Comparison of ENCODE assay signal across 29 cellular contexts in the genomic region with DNA sequence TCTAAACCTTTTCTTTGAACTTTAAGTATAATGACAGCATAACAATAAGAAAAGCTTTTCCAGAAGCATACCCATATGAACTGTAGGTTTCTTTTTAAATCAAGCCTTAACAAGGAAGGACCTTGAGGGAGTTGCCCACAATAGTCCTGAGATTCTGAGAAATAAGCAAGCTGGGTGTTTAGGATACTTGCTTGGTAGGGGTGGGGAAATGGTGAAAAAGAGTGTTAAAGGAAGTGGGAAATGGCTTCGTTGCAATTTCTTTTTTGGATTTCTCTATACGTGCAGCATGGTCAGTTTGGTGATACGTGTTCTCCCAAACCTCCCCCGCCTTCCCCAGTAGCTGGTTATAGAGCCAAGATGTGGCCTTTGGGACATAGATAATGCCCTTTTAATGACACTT.
"Had no signal": no experiment of that assay in that cellular context is flagged by ENCODE, and none has a peak within 500 bp of the region (broad histone marks: within the 10 kb centered on the region; RNA-seq: fewer than 3 reads in every experiment).

No MANE protein-coding gene starts in this region.

- H3K4me2 ChIP-seq: SK-N-SH had no signal

- H3K27me3 Mint-ChIP-seq: activated CD8-positive, alpha-beta T cell treated with anti-CD3 and anti-CD28 coated beads for 36 hours; activated naive CD8-positive, alpha-beta T cell treated with anti-CD3 and anti-CD28 coated beads, Interleukin-2, amount 50 U/mL, for 24 hours had no signal

- H3K27ac Mint-ChIP-seq: activated CD8-positive, alpha-beta T cell treated with anti-CD3 and anti-CD28 coated beads for 36 hours; activated naive CD4-positive, alpha-beta T cell treated with anti-CD3 and anti-CD28 coated beads, Interleukin-2, amount 50 U/mL, for 72 hours; activated naive CD8-positive, alpha-beta T cell treated with anti-CD3 and anti-CD28 coated beads, Interleukin-2, amount 50 U/mL, for 24 hours had no signal

- ATAC-seq: activated CD4-positive, CD25-positive, alpha-beta regulatory T cell treated with anti-CD3 and anti-CD28 coated beads, Interleukin-2, amount 50 U/mL, for 24 hours; activated CD8-positive, alpha-beta T cell treated with anti-CD3 and anti-CD28 coated beads for 36 hours; activated naive CD4-positive, alpha-beta T cell treated with anti-CD3 and anti-CD28 coated beads, Interleukin-2, amount 50 U/mL, for 72 hours; activated naive CD8-positive, alpha-beta T cell treated with anti-CD3 and anti-CD28 coated beads, Interleukin-2, amount 50 U/mL, for 24 hours; activated T-cell treated with anti-CD3 and anti-CD28 coated beads, Interleukin-2, amount 50 U/mL, for 72 hours; body of pancreas had no signal

- H3K9ac ChIP-seq: SK-N-SH had no signal

- FAIRE-seq: bronchial epithelial cell had no signal

- H3K27ac ChIP-seq: ascending aorta, body of pancreas, Peyer's patch, RWPE1, SJCRH30 had no signal

- H3K9me3 Mint-ChIP-seq: activated CD8-positive, alpha-beta T cell treated with anti-CD3 and anti-CD28 coated beads for 36 hours; activated naive CD4-positive, alpha-beta T cell treated with anti-CD3 and anti-CD28 coated beads, Interleukin-2, amount 50 U/mL, for 72 hours; activated naive CD8-positive, alpha-beta T cell treated with anti-CD3 and anti-CD28 coated beads, Interleukin-2, amount 50 U/mL, for 24 hours; activated T-cell treated with anti-CD3 and anti-CD28 coated beads, Interleukin-2, amount 50 U/mL, for 72 hours had no signal

- H3K27me3 ChIP-seq: ascending aorta, body of pancreas, Peyer's patch, SJCRH30 had no signal

- DNase-seq: activated CD4-positive, alpha-beta T cell treated with anti-CD3 and anti-CD28 coated beads for 4 hours; activated CD8-positive, alpha-beta memory T cell treated with anti-CD3 and anti-CD28 coated beads, Interleukin-2, amount 50 U/mL, for 4 hours; activated CD8-positive, alpha-beta T cell treated with anti-CD3 and anti-CD28 coated beads for 36 hours; activated effector memory CD4-positive, alpha-beta T cell treated with anti-CD3 and anti-CD28 coated beads, Interleukin-2, amount 50 U/mL, for 16 hours; activated naive CD4-positive, alpha-beta T cell treated with Interleukin-2 at 50 U/mL for 16 hours; activated naive CD8-positive, alpha-beta T cell treated with anti-CD3 and anti-CD28 coated beads, Interleukin-2, amount 50 U/mL, for 24 hours; activated T-cell treated with anti-CD3 and anti-CD28 coated beads, Interleukin-2, amount 50 U/mL, for 72 hours; amniotic stem cell; body of pancreas; central memory CD4-positive, alpha-beta T cell; Kasumi-1; NCI-H1092; NCI-H1417; NCI-H1930; NCI-H2171 treated with DMSO at 0.1 percent for 48 hours; NCI-H226; NCI-H526; NCI-H774; NK-92 treated with Interleukin-12 subunit alpha and Interleukin-12 subunit beta, amount 100 ng/mL, for 24 hours; Peyer's patch; Right ventricle myocardium superior; SJCRH30; SK-N-SH; T-helper 1 cell had no signal

- H3K36me3 ChIP-seq: SJCRH30 had no signal

- H3K4me3 ChIP-seq: ascending aorta, body of pancreas, Peyer's patch, SJCRH30 had no signal

- H3K4me3 Mint-ChIP-seq: activated CD8-positive, alpha-beta T cell treated with anti-CD3 and anti-CD28 coated beads for 36 hours; activated naive CD8-positive, alpha-beta T cell treated with anti-CD3 and anti-CD28 coated beads, Interleukin-2, amount 50 U/mL, for 24 hours; activated T-cell treated with anti-CD3 and anti-CD28 coated beads, Interleukin-2, amount 50 U/mL, for 72 hours had no signal

- H3K9me3 ChIP-seq: ascending aorta, body of pancreas, Peyer's patch, SJCRH30, SK-N-SH had no signal

- H3K4me1 ChIP-seq: ascending aorta, body of pancreas, Peyer's patch, SJCRH30 had no signal
